ENCODE assay signal across 22 cellular contexts in genomic region chr20:3479759-3480615, GRCh38. TPM values are rescaled to one million over a fixed set of nuclear protein-coding genes. Genes with fewer than 3 reads are reported as not detected.
DNase-seq lines count a peak whose midpoint lies in the region; FAIRE-seq and TF ChIP-seq lines count a peak whose summit lies in the region.
"Had no signal": no experiment of that assay in that cellular context is flagged by ENCODE, and none has a peak within 500 bp of the region (broad histone marks: within the 10 kb centered on the region; RNA-seq: fewer than 3 reads in every experiment).

No MANE protein-coding gene starts in this region.

- no peaks in the 10 kb centered on the region for H4K20me1 ChIP-seq in MM.1S (ENCODE audit: insufficient read depth, low read length)

- no peaks in the 10 kb centered on the region for H3K9me2 ChIP-seq in MM.1S (replicated peaks; ENCODE audit: insufficient read depth, low read length)

- H3K27ac Mint-ChIP-seq in chondrocyte (ENCODE audit: unreplicated experiment): peak overlapping the region; percentile 39
- H3K27ac Mint-ChIP-seq: B cell had no signal

- no peak overlapping the region for H2AFZ ChIP-seq in MM.1S (ENCODE audit: low read length)

- no peak overlapping the region for H3K4me3 Mint-ChIP-seq in chondrocyte (ENCODE audit: unreplicated experiment)
- H3K4me3 Mint-ChIP-seq: B cell, CD14-positive monocyte had no signal

- H3K4me3 ChIP-seq in cardiac muscle cell: no peak overlapping the region
- H3K4me3 ChIP-seq in right atrium auricular region: no peak overlapping the region
- H3K4me3 ChIP-seq in liver (ENCODE audit: low read depth in 1 of 3, low read length in 3 of 3): no peak overlapping the region
- H3K4me3 ChIP-seq in MM.1S (ENCODE audit: low read length): no peak overlapping the region
- H3K4me3 ChIP-seq: Peyer's patch had no signal

- H3K4me1 ChIP-seq in cardiac muscle cell (ENCODE audit: low read depth) (no peaks in the 10 kb centered on the region), right atrium auricular region (no peaks in the 10 kb centered on the region), liver (ENCODE audit: control insufficient read depth in 4 of 4, insufficient read depth in 4 of 4, low read length in 3 of 4) (peaks cover 12 to 57% (median 37%) of the 10 kb centered on the region in 4 donors), MM.1S (ENCODE audit: low read length) (no peaks in the 10 kb centered on the region)
- H3K4me1 ChIP-seq: Peyer's patch had no signal

- H3K36me3 Mint-ChIP-seq in chondrocyte (ENCODE audit: low read depth): no peaks in the 10 kb centered on the region

- 69% methylated on average over 11 of the region's 11 CpGs for WGBS in liver

- H3F3A ChIP-seq in MM.1S (ENCODE audit: insufficient read depth, low read length): no peaks in the 10 kb centered on the region

- no peak for FAIRE-seq in D721Med (lab: Jason Lieb, UNC)
- FAIRE-seq: A204.1, H54 had no signal

- H3K27ac ChIP-seq in cardiac muscle cell: peak overlapping the region; percentile 36
- no peak overlapping the region for H3K27ac ChIP-seq in right atrium auricular region
- peak overlapping the region; percentile 52 to 74 for H3K27ac ChIP-seq in liver (ENCODE audit: low read depth in 1 of 2, low read length in 2 of 2)
- no peak overlapping the region for H3K27ac ChIP-seq in MM.1S (ENCODE audit: low read length)
- H3K27ac ChIP-seq: KMS-11, Peyer's patch had no signal

- peaks cover 7% of the 10 kb centered on the region; the same call in 1 of the 2 replicates for H3K79me2 ChIP-seq in MM.1S (ENCODE audit: low read length)

- TF ChIP-seq CTCF in cardiac muscle cell (IDR thresholded peaks at IDR 0.05; ENCODE audit: low read depth, low read length) (no peak), right atrium auricular region (IDR thresholded peaks at IDR 0.05) (no peak), chondrocyte (IDR thresholded peaks at IDR 0.05) (no peak), liver (IDR thresholded peaks at IDR 0.05; ENCODE audit: low read depth, low read length, missing input control) (no peak), D721Med (IDR thresholded peaks at IDR 0.05; ENCODE audit: insufficient read depth, missing control alignments) (no peak), MM.1S (IDR thresholded peaks at IDR 0.05; ENCODE audit: low read length) (no peak)

- H3K27me3 Mint-ChIP-seq in chondrocyte (ENCODE audit: low read depth): no peaks in the 10 kb centered on the region
- H3K27me3 Mint-ChIP-seq: B cell had no signal

- TF ChIP-seq RAD21 in liver (IDR thresholded peaks at IDR 0.05): peak in 1 of 2 donors; percentile 24

- H3K9me3 Mint-ChIP-seq in chondrocyte (ENCODE audit: low read depth): no peaks in the 10 kb centered on the region
- H3K9me3 Mint-ChIP-seq: CD14-positive monocyte had no signal

- H3K9ac ChIP-seq in liver (ENCODE audit: low read depth in 1 of 2, low read length in 2 of 2) (no peak overlapping the region), MM.1S (ENCODE audit: low read length) (no peak overlapping the region)
- H3K9ac ChIP-seq: KMS-11 had no signal

- H3K4me1 Mint-ChIP-seq in chondrocyte (ENCODE audit: low read depth): peaks cover 40% of the 10 kb centered on the region

- H3K9me3 ChIP-seq in cardiac muscle cell (ENCODE audit: low read depth): no peaks in the 10 kb centered on the region
- no peaks in the 10 kb centered on the region for H3K9me3 ChIP-seq in right atrium auricular region
- H3K9me3 ChIP-seq in liver (ENCODE audit: control insufficient read depth in 4 of 4, low read length in 3 of 4): no peaks in the 10 kb centered on the region
- H3K9me3 ChIP-seq in MM.1S (replicated peaks; ENCODE audit: insufficient read depth, low read length): no peaks in the 10 kb centered on the region
- H3K9me3 ChIP-seq: Peyer's patch had no signal

- H3K27me3 ChIP-seq in cardiac muscle cell (no peaks in the 10 kb centered on the region), right atrium auricular region (no peaks in the 10 kb centered on the region), liver (ENCODE audit: control insufficient read depth in 4 of 4, insufficient read depth in 4 of 4, low read length in 3 of 4) (no peaks in the 10 kb centered on the region), MM.1S (replicated peaks; ENCODE audit: insufficient read depth, low read length) (no peaks in the 10 kb centered on the region)
- H3K27me3 ChIP-seq: Peyer's patch had no signal

- no peaks in the 10 kb centered on the region for H3K36me3 ChIP-seq in cardiac muscle cell
- H3K36me3 ChIP-seq in right atrium auricular region: no peaks in the 10 kb centered on the region
- no peaks in the 10 kb centered on the region for H3K36me3 ChIP-seq in liver (ENCODE audit: control insufficient read depth in 4 of 4, insufficient read depth in 3 of 4, low read depth in 1 of 4, low read length in 3 of 4)
- no peaks in the 10 kb centered on the region for H3K36me3 ChIP-seq in MM.1S (replicated peaks; ENCODE audit: insufficient read depth, low read length)
- H3K36me3 ChIP-seq: Peyer's patch had no signal

- H3K4me2 ChIP-seq in MM.1S (ENCODE audit: low read depth, low read length): no peak overlapping the region
- H3K4me2 ChIP-seq: KMS-11 had no signal

- DNase-seq in cardiac muscle cell (ENCODE audit: low read depth in 1 of 2, low spot score in 1 of 2) (no peak), right atrium auricular region (ENCODE audit: low spot score) (no peak), chondrocyte (ENCODE audit: low spot score) (no peak), D721Med (ENCODE audit: insufficient read length, low spot score) (no peak), HT-29 (ENCODE audit: low spot score) (no peak), MM.1S (no peak), posterior vena cava (ENCODE audit: low spot score) (no peak)
- DNase-seq: EL, GF-D8, NCI-H1694, NCI-H2081, NCI-H2171, NCI-H345, NCI-H524 treated with DMSO at 0.1 percent for 48 hours, NCI-H82, Peyer's patch had no signal

- intact Hi-C loops in posterior vena cava (cut with DNase I): no loop called here

TF ChIP-seq in liver, 16 proteins besides CTCF, POLR2A, EP300 and RAD21:
- TF ChIP-seq JUND (IDR thresholded peaks at IDR 0.05) (peak in 1 of 2 donors; percentile 43), HNF4A (conservative IDR thresholded peaks at IDR 0.05) (peak; percentile 16 to 60), YY1 (IDR thresholded peaks at IDR 0.05) (no peak), FOXA2 (IDR thresholded peaks at IDR 0.05) (no peak), SP1 (IDR thresholded peaks at IDR 0.05) (peak; percentile 32), GABPA (IDR thresholded peaks at IDR 0.05 in 1 of 2, conservative IDR thresholded peaks at IDR 0.05 in 1 of 2) (no peak), HNF4G (IDR thresholded peaks at IDR 0.05) (no peak), RXRA (IDR thresholded peaks at IDR 0.05) (peak; percentile 9 to 76)
- TF ChIP-seq, protein P1, sequence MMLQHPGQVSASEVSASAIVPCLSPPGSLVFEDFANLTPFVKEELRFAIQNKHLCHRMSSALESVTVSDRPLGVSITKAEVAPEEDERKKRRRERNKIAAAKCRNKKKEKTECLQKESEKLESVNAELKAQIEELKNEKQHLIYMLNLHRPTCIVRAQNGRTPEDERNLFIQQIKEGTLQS (IDR thresholded peaks at IDR 0.05): peak; percentile 17

RNA-seq across cellular contexts. Expression of gene ATRN, which starts 9.2 kb away (rescaled TPM):
- 26.2 and 26.8 TPM in 2 replicates for total RNA-seq in cardiac muscle cell
- polyA plus RNA-seq in cardiac muscle cell: 12.0 and 13.6 TPM in 2 replicates
- total RNA-seq in right atrium auricular region: 10 to 100 TPM; 22.5 to 28.1 TPM
- total RNA-seq in chondrocyte: 52.0 to 55.1 TPM (median 52.8 TPM) in 3 replicates
- total RNA-seq in liver: 100 to 1,000 TPM in 1 of 2 donors, 10 to 100 TPM in 1; 57.4 to 104 TPM
- polyA plus RNA-seq in liver: 10 to 100 TPM in 1 of 2 donors, 1 to 10 TPM in 1; 8.4 to 34.6 TPM
- 3.3 and 5.9 TPM in 2 replicates for total RNA-seq in HT-29 (2014; rRNA removed; shearing (Covaris generic))
- 10 to 100 TPM; 21.3 to 26.1 TPM for total RNA-seq in posterior vena cava

Comparison
In these comparisons a context has a peak if more than half of its experiments do, and no peak if none do; other contexts are left out.
1. H3K27ac ChIP-seq: peak in cardiac muscle cell (single experiment) and liver (2 of 2); none in right atrium auricular region (0 of 2) and MM.1S (single experiment).